9 cellular contexts compared by ENCODE assay signal in genomic region chr10:113651898-113652297, GRCh38. TPM values are rescaled to one million over a fixed set of nuclear protein-coding genes. Genes with fewer than 3 reads are reported as not detected.
"Had no signal": no experiment of that assay in that cellular context is flagged by ENCODE, and none has a peak within 500 bp of the region (broad histone marks: within the 10 kb centered on the region; RNA-seq: fewer than 3 reads in every experiment).

No MANE protein-coding gene starts in this region.

- H3K4me3 Mint-ChIP-seq: GM23338, H9 had no signal

- FAIRE-seq: H1, H54, K562 had no signal

- H3K4me1 Mint-ChIP-seq: GM23338 had no signal

- ATAC-seq: GM23338, K562 had no signal

- H3K27ac Mint-ChIP-seq: GM23338, H9 had no signal

- DNase-seq: H9, HCEC 1CT, IMR-90 had no signal

- H3K27ac ChIP-seq: HL-60 had no signal

- H3K9me3 Mint-ChIP-seq: GM23338, H9 had no signal

- H3K4me3 ChIP-seq: GM23338, K562 had no signal

RNA-seq across cellular contexts. Expression of gene NRAP, which starts 11.9 kb away (rescaled TPM):
- total RNA-seq: GM23338, H1, H9, HT1080, IMR-90, K562 had no signal
- polyA plus RNA-seq: GM23338, H1, IMR-90, K562 had no signal
